In the genomic region with DNA sequence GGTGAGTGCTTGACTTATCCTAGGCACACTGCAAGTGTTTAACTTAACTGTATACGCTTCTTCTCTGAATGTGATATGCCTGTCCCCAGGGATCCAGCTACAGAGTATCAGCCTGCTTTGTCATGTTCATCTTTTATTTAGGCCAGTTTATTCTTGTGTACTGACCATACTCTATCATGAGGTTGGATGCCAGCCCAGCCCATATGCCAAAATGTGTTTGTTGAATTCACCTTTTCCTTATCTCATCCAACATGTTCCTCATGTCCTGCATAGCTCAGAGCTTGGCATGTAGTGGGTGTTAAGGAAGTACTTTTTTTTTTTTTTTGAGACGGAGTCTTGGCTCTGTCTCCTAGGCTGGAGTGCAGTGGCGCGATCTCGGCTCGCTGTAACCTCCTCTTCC, we compare ENCODE assay signal across 14 cellular contexts.
DNase-seq lines count a peak whose midpoint lies in the region; ATAC-seq and TF ChIP-seq lines count a peak whose summit lies in the region.
"Had no signal": no experiment of that assay in that cellular context is flagged by ENCODE, and none has a peak within 500 bp of the region (broad histone marks: within the 10 kb centered on the region; RNA-seq: fewer than 3 reads in every experiment).

No MANE protein-coding gene starts in this region.

- TF ChIP-seq EP300 in stomach (IDR thresholded peaks at IDR 0.05): no peak

- H3K4me3 ChIP-seq in right atrium auricular region (no peak overlapping the region), stomach (no peak overlapping the region)
- H3K4me3 ChIP-seq: BLaER1, GM23338 had no signal

- H3K27me3 ChIP-seq in right atrium auricular region (no peaks in the 10 kb centered on the region), stomach (no peaks in the 10 kb centered on the region)
- H3K27me3 ChIP-seq: BLaER1 had no signal

- no peak for TF ChIP-seq CTCF in right atrium auricular region (IDR thresholded peaks at IDR 0.05)
- TF ChIP-seq CTCF in stomach (IDR thresholded peaks at IDR 0.05): no peak

- H3K9me3 ChIP-seq in right atrium auricular region: no peaks in the 10 kb centered on the region
- no peaks in the 10 kb centered on the region for H3K9me3 ChIP-seq in stomach
- H3K9me3 ChIP-seq: BLaER1 had no signal

- DNase-seq in NCI-H2029 (lab: John Stamatoyannopoulos, UW) (peak; percentile 45), NCI-H2029 treated with DMSO at 0.1 percent for 48 hours (lab: John Stamatoyannopoulos, UW) (no peak), Right ventricle myocardium inferior (ENCODE audit: missing footprints) (no peak), right atrium auricular region (ENCODE audit: low spot score) (no peak), NCI-H69 (lab: John Stamatoyannopoulos, UW) (peak; percentile 64), stomach (peak; percentile 72)
- DNase-seq: AML-193, DMS53, H7 had no signal

- ATAC-seq in Right ventricle myocardium inferior: peak; percentile 19
- ATAC-seq in GM19035 (IDR thresholded peaks at IDR 0.05; ENCODE audit: unreplicated experiment): no peak
- ATAC-seq: GM23338 had no signal

- 34 to 79% (median 61%) methylated on average over 6 of the region's 6 CpGs for WGBS in stomach, 5 donors

- H3K36me3 ChIP-seq in right atrium auricular region (no peaks in the 10 kb centered on the region), stomach (no peaks in the 10 kb centered on the region)
- H3K36me3 ChIP-seq: BLaER1 had no signal

- peak overlapping the region in 1 of 2 donors; percentile 40 for H3K27ac ChIP-seq in right atrium auricular region
- H3K27ac ChIP-seq in stomach: no peak overlapping the region
- H3K27ac ChIP-seq: 22Rv1, BLaER1, HL-60 had no signal

- intact Hi-C loops in Right ventricle myocardium inferior (cut with DNase I): no loop called here
- intact Hi-C loops in stomach (cut with DNase I; ENCODE audit: low total_unique reads): no loop called here

- no peak for TF ChIP-seq POLR2A in stomach (IDR thresholded peaks at IDR 0.05)

- peaks cover 0 to 24% of the 10 kb centered on the region in 2 donors for H3K4me1 ChIP-seq in right atrium auricular region
- H3K4me1 ChIP-seq in stomach: no peaks in the 10 kb centered on the region
- H3K4me1 ChIP-seq: BLaER1 had no signal

Comparison
In these comparisons a context has a peak if more than half of its experiments do, and no peak if none do; other contexts are left out.
1. DNase-seq: peak in NCI-H2029 (single experiment), NCI-H69 (single experiment) and stomach (single experiment); none in NCI-H2029 treated with DMSO at 0.1 percent for 48 hours (single experiment), Right ventricle myocardium inferior (single experiment) and right atrium auricular region (single experiment).